33 cellular contexts compared by ENCODE assay signal in the genomic region with DNA sequence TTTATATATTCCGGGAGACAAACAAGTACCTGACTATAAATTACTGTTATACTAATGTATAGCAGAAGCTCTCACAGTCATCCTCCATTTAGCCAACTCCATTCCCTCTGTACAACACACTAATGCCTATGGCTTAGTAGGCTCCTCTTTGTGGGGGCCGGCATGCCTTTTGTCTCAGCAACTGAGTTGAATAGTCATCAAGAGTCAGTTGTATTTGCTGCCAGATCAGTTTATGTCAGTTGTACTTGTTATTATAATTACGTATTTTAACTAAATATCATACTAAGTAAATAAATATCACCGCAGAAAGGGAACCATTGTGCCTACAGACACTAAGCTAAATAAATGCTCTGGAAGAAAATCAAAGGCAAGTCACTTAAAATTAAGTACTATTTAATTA.
"Had no signal": no experiment of that assay in that cellular context is flagged by ENCODE, and none has a peak within 500 bp of the region (broad histone marks: within the 10 kb centered on the region; RNA-seq: fewer than 3 reads in every experiment).

No MANE protein-coding gene starts in this region.

- H3K9me3 Mint-ChIP-seq: activated CD4-positive, alpha-beta T cell treated with anti-CD3 and anti-CD28 coated beads, Interleukin-2, amount 10 ng/mL, durations not matched to agents 7 days and 5 days; activated naive CD4-positive, alpha-beta T cell treated with anti-CD3 and anti-CD28 coated beads, Interleukin-2, amount 50 U/mL, for 24 hours; activated naive CD8-positive, alpha-beta T cell treated with anti-CD3 and anti-CD28 coated beads, Interleukin-2, amount 10 ng/mL, durations not matched to agents 7 days and 5 days; activated T-cell treated with anti-CD3 and anti-CD28 coated beads, Interleukin-2, amount 50 U/mL, for 24 hours; T-helper 1 cell treated with Interleukin-12 subunit alpha and Interleukin-12 subunit beta and Interleukin-4 antibody, amounts not matched to agents 30 μg/mL and 1 μg/mL, for 36 hours had no signal

- H3K27me3 Mint-ChIP-seq: activated CD4-positive, alpha-beta T cell treated with anti-CD3 and anti-CD28 coated beads, Interleukin-2, amount 10 ng/mL, durations not matched to agents 7 days and 5 days; activated naive CD4-positive, alpha-beta T cell treated with anti-CD3 and anti-CD28 coated beads, Interleukin-2, amount 50 U/mL, for 24 hours; activated naive CD8-positive, alpha-beta T cell treated with anti-CD3 and anti-CD28 coated beads, Interleukin-2, amount 10 ng/mL, durations not matched to agents 7 days and 5 days; activated T-cell treated with anti-CD3 and anti-CD28 coated beads, Interleukin-2, amount 50 U/mL, for 24 hours had no signal

- H3K27ac ChIP-seq: adrenal gland, body of pancreas, breast epithelium, Peyer's patch, SJSA1 had no signal

- DNase-seq: activated CD4-positive, alpha-beta T cell treated with anti-CD3 and anti-CD28 coated beads, Interleukin-2, amount 10 ng/mL, durations not matched to agents 7 days and 5 days; activated CD4-positive, alpha-beta T cell treated with anti-CD3 and anti-CD28 coated beads, Interleukin-2, amount 50 U/mL, for 48 hours; activated CD8-positive, alpha-beta T cell treated with anti-CD3 and anti-CD28 coated beads, Interleukin-2, amount 10 ng/mL, durations not matched to agents 7 days and 5 days; activated gamma-delta T cell; activated naive CD4-positive, alpha-beta T cell treated with Interleukin-2 at 50 U/mL for 16 hours; activated naive CD8-positive, alpha-beta T cell treated with anti-CD3 and anti-CD28 coated beads, Interleukin-2, amount 10 ng/mL, durations not matched to agents 7 days and 5 days; activated T-cell treated with anti-CD3 and anti-CD28 coated beads, Interleukin-2, amount 50 U/mL, for 24 hours; adrenal gland; body of pancreas; Karpas-422; KBM-7; NCI-H1048; NCI-H1436; NCI-H1694 treated with DMSO at 0.1 percent for 48 hours; NCI-H2029; NCI-H2227 treated with DMSO at 0.1 percent for 48 hours; NCI-H446; NCI-H510A treated with DMSO at 0.1 percent for 48 hours; NCI-H526 treated with DMSO at 0.1 percent for 48 hours; NCI-H82; NK-92 treated with Interleukin-12 subunit alpha and Interleukin-12 subunit beta, amount 100 ng/mL, for 24 hours; Peyer's patch; RPMI8226; SHP77 treated with DMSO at 0.1 percent for 48 hours; SK-N-SH had no signal

- H3K4me1 ChIP-seq: adrenal gland, body of pancreas, breast epithelium, Peyer's patch, SJSA1 had no signal

- H3K9ac ChIP-seq: SK-N-SH had no signal

- FAIRE-seq: astrocyte, TTC549 had no signal

- H3K27me3 ChIP-seq: adrenal gland, body of pancreas, breast epithelium, Peyer's patch, SJSA1 had no signal

- H3K4me3 ChIP-seq: adrenal gland, body of pancreas, breast epithelium, Peyer's patch, SJSA1 had no signal

- H3K4me3 Mint-ChIP-seq: activated CD4-positive, alpha-beta T cell treated with anti-CD3 and anti-CD28 coated beads, Interleukin-2, amount 10 ng/mL, durations not matched to agents 7 days and 5 days; activated CD8-positive, alpha-beta T cell treated with anti-CD3 and anti-CD28 coated beads, Interleukin-2, amount 10 ng/mL, durations not matched to agents 7 days and 5 days; activated naive CD4-positive, alpha-beta T cell treated with anti-CD3 and anti-CD28 coated beads, Interleukin-2, amount 50 U/mL, for 24 hours; activated naive CD8-positive, alpha-beta T cell treated with anti-CD3 and anti-CD28 coated beads, Interleukin-2, amount 10 ng/mL, durations not matched to agents 7 days and 5 days; activated T-cell treated with anti-CD3 and anti-CD28 coated beads, Interleukin-2, amount 50 U/mL, for 24 hours; T-helper 1 cell treated with Interleukin-12 subunit alpha and Interleukin-12 subunit beta and Interleukin-4 antibody, amounts not matched to agents 30 μg/mL and 1 μg/mL, for 36 hours; T-helper 2 cell treated with Interferon-gamma antibody and Interleukin-4, amounts not matched to agents 5 μg/mL and 100 μg/mL, for 36 hours had no signal

- H3K4me1 Mint-ChIP-seq: activated naive CD4-positive, alpha-beta T cell treated with anti-CD3 and anti-CD28 coated beads, Interleukin-2, amount 50 U/mL, for 24 hours; activated naive CD8-positive, alpha-beta T cell treated with anti-CD3 and anti-CD28 coated beads, Interleukin-2, amount 10 ng/mL, durations not matched to agents 7 days and 5 days had no signal

- H3K36me3 ChIP-seq: adrenal gland, breast epithelium had no signal

- H3K9me3 ChIP-seq: adrenal gland, body of pancreas, breast epithelium, Peyer's patch, SJSA1, SK-N-SH had no signal

- H3K4me2 ChIP-seq: SK-N-SH had no signal

- H3K27ac Mint-ChIP-seq: activated CD4-positive, alpha-beta T cell treated with anti-CD3 and anti-CD28 coated beads, Interleukin-2, amount 10 ng/mL, durations not matched to agents 7 days and 5 days; activated CD8-positive, alpha-beta T cell treated with anti-CD3 and anti-CD28 coated beads, Interleukin-2, amount 10 ng/mL, durations not matched to agents 7 days and 5 days; activated naive CD4-positive, alpha-beta T cell treated with anti-CD3 and anti-CD28 coated beads, Interleukin-2, amount 50 U/mL, for 24 hours; activated naive CD8-positive, alpha-beta T cell treated with anti-CD3 and anti-CD28 coated beads, Interleukin-2, amount 10 ng/mL, durations not matched to agents 7 days and 5 days; activated T-cell treated with anti-CD3 and anti-CD28 coated beads, Interleukin-2, amount 50 U/mL, for 24 hours; activated T-helper 2 cell treated with anti-CD3 and anti-CD28 coated beads, Interferon-gamma antibody, Interleukin-2, Interleukin-4, amounts not matched to agents 10 μg/mL and 5 μg/mL and 100 μg/mL, durations not matched to agents 14 hours and 24 hours and 36 hours; T-helper 1 cell treated with Interleukin-12 subunit alpha and Interleukin-12 subunit beta and Interleukin-4 antibody, amounts not matched to agents 30 μg/mL and 1 μg/mL, for 36 hours; T-helper 2 cell treated with Interferon-gamma antibody and Interleukin-4, amounts not matched to agents 5 μg/mL and 100 μg/mL, for 36 hours had no signal
